Comparison of ENCODE assay signal across 9 cellular contexts in the genomic region with DNA sequence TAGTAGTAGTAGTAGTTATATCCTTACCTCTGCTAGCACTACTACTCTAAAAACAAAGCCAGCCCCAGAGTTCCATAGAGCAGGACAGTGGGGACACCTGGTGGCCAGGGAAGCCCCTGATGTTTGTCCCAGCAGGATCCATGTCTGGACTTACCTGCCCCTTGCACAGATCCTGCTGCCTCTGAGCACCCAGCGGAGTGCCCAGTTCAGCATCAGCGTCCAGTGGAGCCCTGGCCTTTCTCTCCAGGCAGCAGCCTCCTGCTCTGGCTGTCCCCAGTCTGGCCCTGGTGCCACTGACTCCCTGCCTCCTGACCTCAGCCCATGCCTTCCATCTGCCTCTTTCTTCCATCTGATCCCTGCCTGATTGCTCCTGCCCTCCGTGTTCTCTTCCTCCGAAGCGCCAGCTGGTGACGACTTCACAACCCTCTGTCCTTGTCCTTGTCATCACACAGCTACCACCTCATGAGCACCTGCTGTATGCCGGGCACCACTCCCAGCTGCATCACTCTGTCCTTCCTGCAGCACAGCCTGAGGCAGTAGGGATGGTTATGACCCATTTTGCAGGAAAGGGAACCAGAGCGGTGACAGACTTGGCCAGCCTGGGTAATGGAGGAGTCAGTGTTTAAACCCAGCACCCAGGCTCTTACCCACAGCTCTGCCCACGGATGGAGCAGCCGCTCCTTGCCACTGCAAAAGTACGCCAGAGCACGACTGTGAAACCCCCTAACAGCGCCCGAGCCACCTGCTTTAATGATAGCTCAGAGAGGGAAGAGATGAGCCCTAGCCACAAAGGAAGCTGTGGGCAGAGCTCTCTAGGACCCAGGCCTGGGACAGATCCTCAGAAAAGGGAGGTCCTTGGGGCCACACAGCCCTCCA. TPM values are rescaled to one million over a fixed set of nuclear protein-coding genes. Genes with fewer than 3 reads are reported as not detected.
DNase-seq lines count a peak whose midpoint lies in the region; ATAC-seq and TF ChIP-seq lines count a peak whose summit lies in the region.
"Had no signal": no experiment of that assay in that cellular context is flagged by ENCODE, and none has a peak within 500 bp of the region (broad histone marks: within the 10 kb centered on the region; RNA-seq: fewer than 3 reads in every experiment).

No MANE protein-coding gene starts in this region.

- DNase-seq in EH (ENCODE audit: low read depth) (peak; percentile 52), NCI-H128 (lab: John Stamatoyannopoulos, UW; ENCODE audit: unreplicated experiment) (peak; percentile 55), T-helper 9 cell (peak; percentile 59), kidney tubule cell (ENCODE audit: low spot score) (peak; percentile 53), foreskin melanocyte (no peak)
- DNase-seq in stimulated activated CD4-positive, alpha-beta T cell treated with anti-CD3 and anti-CD28 coated beads, TNF-alpha, amount 100 ng/mL, for 24 hours (ENCODE audit: low read depth in 3 of 3): peak in 2 of 3 experiments; percentile 33 to 52

- no peak overlapping the region for H3K4me3 Mint-ChIP-seq in brain
- H3K4me3 Mint-ChIP-seq: T-helper 1 cell treated with Interleukin-12 subunit alpha and Interleukin-12 subunit beta and Interleukin-4 antibody, amounts not matched to agents 30 μg/mL and 1 μg/mL, for 36 hours had no signal

- no peaks in the 10 kb centered on the region for H3K27me3 Mint-ChIP-seq in brain

- no peaks in the 10 kb centered on the region for H3K36me3 Mint-ChIP-seq in brain

- TF ChIP-seq CTCF in brain (conservative IDR thresholded peaks at IDR 0.05): peak; percentile 75 to 80

- peak overlapping the region in 4 of 5 experiments; percentile 37 to 62 (median 43) for H3K27ac Mint-ChIP-seq in brain
- H3K27ac Mint-ChIP-seq: T-helper 1 cell treated with Interleukin-12 subunit alpha and Interleukin-12 subunit beta and Interleukin-4 antibody, amounts not matched to agents 30 μg/mL and 1 μg/mL, for 36 hours had no signal

- peaks cover 0 to 5% (median 3%) of the 10 kb centered on the region in 5 experiments for H3K9me3 Mint-ChIP-seq in brain
- H3K9me3 Mint-ChIP-seq: T-helper 1 cell treated with Interleukin-12 subunit alpha and Interleukin-12 subunit beta and Interleukin-4 antibody, amounts not matched to agents 30 μg/mL and 1 μg/mL, for 36 hours had no signal

- H3K4me1 Mint-ChIP-seq in brain: no peaks in the 10 kb centered on the region

- no peak for ATAC-seq in HG03342 (IDR thresholded peaks at IDR 0.05; ENCODE audit: unreplicated experiment)

RNA-seq across cellular contexts. Expression of a gene that starts 11.5 kb away (rescaled TPM):
- 4.7 TPM for polyA plus RNA-seq in brain (ENCODE audit: insufficient read depth, low read depth, low replicate concordance)
